11 cellular contexts compared by ENCODE assay signal in genomic region chr16:89316701-89317100, GRCh38.
A peak's percentile ranks its signal among the peaks of the same experiment; 100 is the strongest.
DNase-seq lines count a peak whose midpoint lies in the region; FAIRE-seq and TF ChIP-seq lines count a peak whose summit lies in the region.
"Had no signal": no experiment of that assay in that cellular context is flagged by ENCODE, and none has a peak within 500 bp of the region (broad histone marks: within the 10 kb centered on the region; RNA-seq: fewer than 3 reads in every experiment).

No MANE protein-coding gene starts in this region.

- peaks cover 54% of the 10 kb centered on the region for H3K4me1 ChIP-seq in thymus (ENCODE audit: control insufficient read depth, insufficient read depth, low read length)
- H3K4me1 ChIP-seq in tibial nerve = peaks cover 0 to 90% (median 62%) of the 10 kb centered on the region in 4 donors

- no peak for DNase-seq in activated naive CD4-positive, alpha-beta T cell treated with Interleukin-2 at 50 U/mL for 16 hours
- DNase-seq in activated T-helper 1 cell treated with anti-CD3 and anti-CD28 coated beads, Interleukin-12 subunit alpha, Interleukin-12 subunit beta, Interleukin-2, Interleukin-4 antibody, amounts not matched to agents 30 ng/mL and 10 ng/mL and 1 ng/mL, durations not matched to agents 14 hours and 24 hours and 36 hours (ENCODE audit: low spot score) = no peak
- DNase-seq in immature natural killer cell = no peak
- DNase-seq in tibial nerve (ENCODE audit: low spot score in 2 of 2) = no peak
- DNase-seq in H54 (ENCODE audit: insufficient read length, low spot score) = no peak
- no peak for DNase-seq in occipital lobe (lab: John Stamatoyannopoulos, UW)
- DNase-seq: mesendoderm, SJCRH30 had no signal

- H3K9me3 Mint-ChIP-seq in activated naive CD4-positive, alpha-beta T cell treated with anti-CD3 and anti-CD28 coated beads, Interleukin-2, amount 50 U/mL, for 24 hours = no peaks in the 10 kb centered on the region
- no peaks in the 10 kb centered on the region for H3K9me3 Mint-ChIP-seq in activated T-helper 1 cell treated with anti-CD3 and anti-CD28 coated beads, Interleukin-12 subunit alpha, Interleukin-12 subunit beta, Interleukin-2, Interleukin-4 antibody, amounts not matched to agents 30 ng/mL and 10 ng/mL and 1 ng/mL, durations not matched to agents 14 hours and 24 hours and 36 hours
- H3K9me3 Mint-ChIP-seq in immature natural killer cell = no peaks in the 10 kb centered on the region

- H3K27me3 ChIP-seq in thymus (ENCODE audit: control insufficient read depth, insufficient read depth) (no peaks in the 10 kb centered on the region), tibial nerve (no peaks in the 10 kb centered on the region)
- H3K27me3 ChIP-seq: SJCRH30 had no signal

- no peaks in the 10 kb centered on the region for H3K27me3 Mint-ChIP-seq in activated naive CD4-positive, alpha-beta T cell treated with anti-CD3 and anti-CD28 coated beads, Interleukin-2, amount 50 U/mL, for 24 hours
- no peaks in the 10 kb centered on the region for H3K27me3 Mint-ChIP-seq in activated T-helper 1 cell treated with anti-CD3 and anti-CD28 coated beads, Interleukin-12 subunit alpha, Interleukin-12 subunit beta, Interleukin-2, Interleukin-4 antibody, amounts not matched to agents 30 ng/mL and 10 ng/mL and 1 ng/mL, durations not matched to agents 14 hours and 24 hours and 36 hours (ENCODE audit: insufficient read depth)
- H3K27me3 Mint-ChIP-seq in immature natural killer cell (ENCODE audit: low read depth in 3 of 3) = peaks cover 9 to 52% (median 42%) of the 10 kb centered on the region in 3 donors

- H3K4me1 Mint-ChIP-seq in activated naive CD4-positive, alpha-beta T cell treated with anti-CD3 and anti-CD28 coated beads, Interleukin-2, amount 50 U/mL, for 24 hours = peaks cover 93% of the 10 kb centered on the region
- H3K4me1 Mint-ChIP-seq in activated T-helper 1 cell treated with anti-CD3 and anti-CD28 coated beads, Interleukin-12 subunit alpha, Interleukin-12 subunit beta, Interleukin-2, Interleukin-4 antibody, amounts not matched to agents 30 ng/mL and 10 ng/mL and 1 ng/mL, durations not matched to agents 14 hours and 24 hours and 36 hours (ENCODE audit: low read depth) = peaks cover 75% of the 10 kb centered on the region
- H3K4me1 Mint-ChIP-seq in immature natural killer cell = peaks cover 88 to 94% of the 10 kb centered on the region in 2 donors

- intact Hi-C loops in activated T-helper 1 cell treated with anti-CD3 and anti-CD28 coated beads, Interleukin-12 subunit alpha, Interleukin-12 subunit beta, Interleukin-2, Interleukin-4 antibody, amounts not matched to agents 30 ng/mL and 10 ng/mL and 1 ng/mL, durations not matched to agents 14 hours and 24 hours and 36 hours (cut with micrococcal nuclease) = loop anchor here (1.0 kb wide), 2 partner anchors 8 to 193 kb away; no protein-coding TSS in a partner anchor

- TF ChIP-seq POLR2A in tibial nerve (IDR thresholded peaks at IDR 0.05) (no peak), H54 (IDR thresholded peaks at IDR 0.05; ENCODE audit: low read depth, low read length) (no peak)

- H3K9me3 ChIP-seq in thymus (ENCODE audit: control insufficient read depth) (no peaks in the 10 kb centered on the region), tibial nerve (no peaks in the 10 kb centered on the region)
- H3K9me3 ChIP-seq: SJCRH30 had no signal

- no peak for TF ChIP-seq EP300 in tibial nerve (IDR thresholded peaks at IDR 0.05)

- peaks cover 1% of the 10 kb centered on the region for H3K36me3 Mint-ChIP-seq in activated naive CD4-positive, alpha-beta T cell treated with anti-CD3 and anti-CD28 coated beads, Interleukin-2, amount 50 U/mL, for 24 hours
- peaks cover 2% of the 10 kb centered on the region for H3K36me3 Mint-ChIP-seq in activated T-helper 1 cell treated with anti-CD3 and anti-CD28 coated beads, Interleukin-12 subunit alpha, Interleukin-12 subunit beta, Interleukin-2, Interleukin-4 antibody, amounts not matched to agents 30 ng/mL and 10 ng/mL and 1 ng/mL, durations not matched to agents 14 hours and 24 hours and 36 hours (ENCODE audit: low read depth)
- H3K36me3 Mint-ChIP-seq in immature natural killer cell = peaks cover 0 to 3% (median 0%) of the 10 kb centered on the region in 3 donors

- H3K27ac ChIP-seq in thymus (ENCODE audit: low read depth) (peak overlapping the region; percentile 73), tibial nerve (no peak overlapping the region)
- H3K27ac ChIP-seq: C4-2B, SJCRH30 had no signal

- H3K36me3 ChIP-seq in thymus (ENCODE audit: control insufficient read depth, insufficient read depth) (peaks cover 20% of the 10 kb centered on the region), tibial nerve (peaks cover 0 to 26% (median 0%) of the 10 kb centered on the region in 3 donors)

- peak overlapping the region; percentile 80 for H3K4me3 Mint-ChIP-seq in activated naive CD4-positive, alpha-beta T cell treated with anti-CD3 and anti-CD28 coated beads, Interleukin-2, amount 50 U/mL, for 24 hours
- H3K4me3 Mint-ChIP-seq in activated T-helper 1 cell treated with anti-CD3 and anti-CD28 coated beads, Interleukin-12 subunit alpha, Interleukin-12 subunit beta, Interleukin-2, Interleukin-4 antibody, amounts not matched to agents 30 ng/mL and 10 ng/mL and 1 ng/mL, durations not matched to agents 14 hours and 24 hours and 36 hours = peak overlapping the region; percentile 77
- H3K4me3 Mint-ChIP-seq in immature natural killer cell = peak overlapping the region; percentile 66 to 83 (median 77)

- no peak for TF ChIP-seq CTCF in tibial nerve (IDR thresholded peaks at IDR 0.05)

- 76% methylated on average over 14 of the region's 14 CpGs for WGBS in thymus
- WGBS in tibial nerve, 2 donors = 77 to 86% methylated on average over 14 of the region's 14 CpGs

- H3K27ac Mint-ChIP-seq in activated naive CD4-positive, alpha-beta T cell treated with anti-CD3 and anti-CD28 coated beads, Interleukin-2, amount 50 U/mL, for 24 hours = peak overlapping the region; percentile 94
- peak overlapping the region; percentile 97 for H3K27ac Mint-ChIP-seq in activated T-helper 1 cell treated with anti-CD3 and anti-CD28 coated beads, Interleukin-12 subunit alpha, Interleukin-12 subunit beta, Interleukin-2, Interleukin-4 antibody, amounts not matched to agents 30 ng/mL and 10 ng/mL and 1 ng/mL, durations not matched to agents 14 hours and 24 hours and 36 hours
- peak overlapping the region; percentile 98 to 100 (median 99) for H3K27ac Mint-ChIP-seq in immature natural killer cell

- FAIRE-seq in H54 (lab: Jason Lieb, UNC) = no peak

- H3K4me3 ChIP-seq in thymus (ENCODE audit: low read length) (no peak overlapping the region), tibial nerve (no peak overlapping the region)
- H3K4me3 ChIP-seq: SJCRH30 had no signal
